24 cellular contexts compared by ENCODE assay signal in genomic region chr6:138229072-138229471, GRCh38. TPM values are rescaled to one million over a fixed set of nuclear protein-coding genes. Genes with fewer than 3 reads are reported as not detected.
"Had no signal": no experiment of that assay in that cellular context is flagged by ENCODE, and none has a peak within 500 bp of the region (broad histone marks: within the 10 kb centered on the region; RNA-seq: fewer than 3 reads in every experiment).

No MANE protein-coding gene starts in this region.

- H3K4me1 ChIP-seq: adrenal gland, gastrocnemius medialis, heart right ventricle, right atrium auricular region, tibial nerve, vagina had no signal

- H3K27ac Mint-ChIP-seq: activated T-helper 1 cell treated with anti-CD3 and anti-CD28 coated beads, Interleukin-12 subunit alpha, Interleukin-12 subunit beta, Interleukin-2, Interleukin-4 antibody, amounts not matched to agents 30 ng/mL and 10 ng/mL and 1 ng/mL, durations not matched to agents 14 hours and 24 hours and 36 hours had no signal

- DNase-seq: activated CD4-positive, alpha-beta T cell treated with anti-CD3 and anti-CD28 coated beads for 1 hour; activated gamma-delta T cell treated with Interleukin-2 at 50 U/mL for 16 hours; activated T-cell treated with anti-CD3 and anti-CD28 coated beads for 4 hours; adrenal gland; cerebellar nuclear complex; cortex of kidney; effector CD4-positive, alpha-beta T cell; gastrocnemius medialis; heart right ventricle; left ventricle myocardium superior; stimulated activated naive CD8-positive, alpha-beta T cell treated with anti-CD3 and anti-CD28 coated beads, Interleukin-15, Interleukin-2, amounts not matched to agents 100 U/mL and 50 U/mL, for 24 hours; WERI-Rb-1 had no signal

- H3K36me3 ChIP-seq: adrenal gland, gastrocnemius medialis, heart right ventricle, right atrium auricular region, tibial nerve, vagina, WERI-Rb-1 had no signal

- H3K36me3 Mint-ChIP-seq: activated naive CD4-positive, alpha-beta T cell treated with anti-CD3 and anti-CD28 coated beads, Interleukin-2, amount 50 U/mL, for 72 hours had no signal

- H3K9me3 ChIP-seq: adrenal gland, gastrocnemius medialis, heart right ventricle, right atrium auricular region, tibial nerve, vagina had no signal

- H3K4me3 Mint-ChIP-seq: activated T-helper 1 cell treated with anti-CD3 and anti-CD28 coated beads, Interleukin-12 subunit alpha, Interleukin-12 subunit beta, Interleukin-2, Interleukin-4 antibody, amounts not matched to agents 30 ng/mL and 10 ng/mL and 1 ng/mL, durations not matched to agents 14 hours and 24 hours and 36 hours; neural crest cell had no signal

- H3K4me3 ChIP-seq: adrenal gland, gastrocnemius medialis, heart right ventricle, right atrium auricular region, tibial nerve, vagina had no signal

- H3K27me3 ChIP-seq: adrenal gland, gastrocnemius medialis, heart right ventricle, right atrium auricular region, tibial nerve, vagina had no signal

- H3K4me1 Mint-ChIP-seq: neural crest cell had no signal

- H3K9me3 Mint-ChIP-seq: activated naive CD4-positive, alpha-beta T cell treated with anti-CD3 and anti-CD28 coated beads, Interleukin-2, amount 50 U/mL, for 72 hours; activated T-helper 1 cell treated with anti-CD3 and anti-CD28 coated beads, Interleukin-12 subunit alpha, Interleukin-12 subunit beta, Interleukin-2, Interleukin-4 antibody, amounts not matched to agents 30 ng/mL and 10 ng/mL and 1 ng/mL, durations not matched to agents 14 hours and 24 hours and 36 hours; neural crest cell had no signal

- H3K27ac ChIP-seq: gastrocnemius medialis, heart right ventricle, right atrium auricular region, tibial nerve, vagina, WERI-Rb-1 had no signal

RNA-seq across cellular contexts. Expression of gene PBOV1, which starts 10.8 kb away (rescaled TPM):
- total RNA-seq: activated naive CD4-positive, alpha-beta T cell treated with anti-CD3 and anti-CD28 coated beads, Interleukin-2, amount 50 U/mL, for 72 hours; activated T-helper 1 cell treated with anti-CD3 and anti-CD28 coated beads, Interleukin-12 subunit alpha, Interleukin-12 subunit beta, Interleukin-2, Interleukin-4 antibody, amounts not matched to agents 30 ng/mL and 10 ng/mL and 1 ng/mL, durations not matched to agents 14 hours and 24 hours and 36 hours; adrenal gland; astrocyte; bronchial epithelial cell; gastrocnemius medialis; heart right ventricle; left ventricle myocardium superior; mononuclear cell; neural crest cell; omental fat pad; posterior vena cava; right atrium auricular region; skeletal muscle tissue; tibial nerve; vagina had no signal
